ENCODE assay signal across 17 cellular contexts in genomic region chr22:38080468-38080846, GRCh38. TPM values are rescaled to one million over a fixed set of nuclear protein-coding genes. Genes with fewer than 3 reads are reported as not detected.
A peak's percentile ranks its signal among the peaks of the same experiment; 100 is the strongest.
DNase-seq lines count a peak whose midpoint lies in the region; ATAC-seq and TF ChIP-seq lines count a peak whose summit lies in the region.
"Had no signal": no experiment of that assay in that cellular context is flagged by ENCODE, and none has a peak within 500 bp of the region (broad histone marks: within the 10 kb centered on the region; RNA-seq: fewer than 3 reads in every experiment).

No MANE protein-coding gene starts in this region.

- H4K8ac ChIP-seq in mesenchymal stem cell (ENCODE audit: low read length), result no peak overlapping the region

- H3K9ac ChIP-seq in HUES6 (ENCODE audit: low read length) (no peak overlapping the region), mesenchymal stem cell (ENCODE audit: low read length) (no peak overlapping the region)

- H3K23ac ChIP-seq in mesenchymal stem cell (ENCODE audit: low read length in 2 of 2), result no peak overlapping the region

- no peak overlapping the region for H2AK5ac ChIP-seq in mesenchymal stem cell (ENCODE audit: low read length, severe bottlenecking)

- H3K18ac ChIP-seq in mesenchymal stem cell (ENCODE audit: low read depth in 1 of 2, low read length in 2 of 2), result peak overlapping the region in 1 of 2 experiments; percentile 61

- H2BK120ac ChIP-seq in mesenchymal stem cell (ENCODE audit: low read depth, low read length), result no peak overlapping the region

- H3K14ac ChIP-seq in mesenchymal stem cell (ENCODE audit: low read length in 2 of 2), result no peak overlapping the region

- H3K4me2 ChIP-seq in mesenchymal stem cell (ENCODE audit: low read length, poor library complexity, severe bottlenecking), result no peak overlapping the region

- no peak for TF ChIP-seq CTCF in suprapubic skin (IDR thresholded peaks at IDR 0.05)

- TF ChIP-seq EP300 in suprapubic skin (IDR thresholded peaks at IDR 0.05), result no peak

- H3K4ac ChIP-seq in mesenchymal stem cell (ENCODE audit: low read depth in 1 of 2, low read length in 2 of 2), result no peak overlapping the region

- no peak overlapping the region for H2BK5ac ChIP-seq in mesenchymal stem cell (ENCODE audit: low read depth, low read length, poor library complexity, severe bottlenecking)

- peaks cover 35% of the 10 kb centered on the region for H3K4me1 ChIP-seq in HUES6 (ENCODE audit: control insufficient read depth, insufficient read depth, low read length)
- H3K4me1 ChIP-seq in mesenchymal stem cell (ENCODE audit: control insufficient read depth, insufficient read depth, low read depth, low read length), result peaks cover 15% of the 10 kb centered on the region
- H3K4me1 ChIP-seq in suprapubic skin, result peaks cover 28% of the 10 kb centered on the region

- no peak for ATAC-seq in HG02852 (IDR thresholded peaks at IDR 0.05; ENCODE audit: unreplicated experiment)

- H3K9me3 ChIP-seq in HUES6 (ENCODE audit: control insufficient read depth, insufficient read depth, low read depth, low read length) (no peaks in the 10 kb centered on the region), mesenchymal stem cell (ENCODE audit: control insufficient read depth, low read length) (no peaks in the 10 kb centered on the region), suprapubic skin (no peaks in the 10 kb centered on the region)
- H3K9me3 ChIP-seq: body of pancreas had no signal

- no peaks in the 10 kb centered on the region for H3K79me1 ChIP-seq in mesenchymal stem cell (replicated peaks; ENCODE audit: low read length, poor library complexity, severe bottlenecking)

- H3K27ac ChIP-seq in HUES6 (ENCODE audit: low read depth, low read length), result no peak overlapping the region
- H3K27ac ChIP-seq in cingulate gyrus (ENCODE audit: low read depth, low read length), result peak overlapping the region; percentile 47
- no peak overlapping the region for H3K27ac ChIP-seq in mesenchymal stem cell (ENCODE audit: low read length, poor library complexity, severe bottlenecking)
- H3K27ac ChIP-seq in suprapubic skin, result no peak overlapping the region
- H3K27ac ChIP-seq: body of pancreas had no signal

- peak overlapping the region; percentile 60; the same call in 1 of the 2 replicates for H3K4me3 ChIP-seq in HUES6 (ENCODE audit: low read depth, low read length)
- no peak overlapping the region for H3K4me3 ChIP-seq in mesenchymal stem cell (ENCODE audit: insufficient read depth in 1 of 2, low read depth in 1 of 2, low read length in 2 of 2)
- peak overlapping the region; percentile 53 for H3K4me3 ChIP-seq in suprapubic skin
- H3K4me3 ChIP-seq: body of pancreas had no signal

- H2BK12ac ChIP-seq in mesenchymal stem cell (ENCODE audit: low read length in 2 of 2), result no peak overlapping the region

- WGBS in mesenchymal stem cell, result 63% methylated on average over 10 of the region's 11 CpGs
- 58% methylated on average over 7 of the region's 11 CpGs for WGBS in suprapubic skin

- H3K27me3 ChIP-seq in HUES6 (ENCODE audit: control insufficient read depth, insufficient read depth, low read length) (peaks cover 36% of the 10 kb centered on the region), mesenchymal stem cell (ENCODE audit: control insufficient read depth in 1 of 2, insufficient read depth in 1 of 2, low read length in 2 of 2) (peaks cover 23 to 43% of the 10 kb centered on the region in 2 experiments), suprapubic skin (peaks cover 18% of the 10 kb centered on the region)

- no peak for TF ChIP-seq POLR2A in suprapubic skin (IDR thresholded peaks at IDR 0.05)

- H2AFZ ChIP-seq in mesenchymal stem cell (ENCODE audit: low read depth, low read length), result peak overlapping the region; percentile 66

- H3K36me3 ChIP-seq in HUES6 (ENCODE audit: control insufficient read depth, insufficient read depth, low read length) (no peaks in the 10 kb centered on the region), mesenchymal stem cell (ENCODE audit: control insufficient read depth in 1 of 2, insufficient read depth in 2 of 2, low read depth in 1 of 2, low read length in 2 of 2) (peaks cover 4 to 29% of the 10 kb centered on the region in 2 experiments), suprapubic skin (peaks cover 4% of the 10 kb centered on the region)

- DNase-seq in mesenchymal stem cell, result no peak
- peak in 1 of 2 donors; percentile 49 for DNase-seq in suprapubic skin (ENCODE audit: low spot score in 2 of 2)
- DNase-seq in NCI-H128 (lab: John Stamatoyannopoulos, UW; ENCODE audit: unreplicated experiment), result no peak
- no peak for DNase-seq in DMS 273 (lab: John Stamatoyannopoulos, UW; ENCODE audit: unreplicated experiment)
- DNase-seq: activated CD4-positive, alpha-beta T cell treated with anti-CD3 and anti-CD28 coated beads for 1 hour; activated naive CD4-positive, alpha-beta T cell treated with anti-CD3 and anti-CD28 coated beads for 36 hours; body of pancreas; effector memory CD4-positive, alpha-beta T cell; NCI-H146; NCI-H345; SHP77 had no signal

- H4K91ac ChIP-seq in mesenchymal stem cell (ENCODE audit: low read length), result no peak overlapping the region

- H2BK15ac ChIP-seq in mesenchymal stem cell (ENCODE audit: low read depth, poor library complexity, severe bottlenecking), result no peak overlapping the region

RNA-seq across cellular contexts. Expression of gene SLC16A8, which starts 3.5 kb away (rescaled TPM):
- polyA plus RNA-seq in mesenchymal stem cell (2013, experiment 1 of 2), result not detected
- polyA plus RNA-seq in mesenchymal stem cell (2013, experiment 2 of 2), result not detected
- total RNA-seq in suprapubic skin, result not detected
- total RNA-seq: activated naive CD4-positive, alpha-beta T cell treated with anti-CD3 and anti-CD28 coated beads for 36 hours; body of pancreas; fibroblast of villous mesenchyme; mononuclear cell; T-helper 2 cell treated with Interferon-gamma antibody and Interleukin-4, amounts not matched to agents 100 ng/mL and 5 ng/mL, for 36 hours had no signal

RNA-seq across cellular contexts. Expression of gene PICK1, which starts 23.3 kb away (rescaled TPM):
- polyA plus RNA-seq in mesenchymal stem cell (2013, experiment 1 of 2), result 5.7 TPM
- polyA plus RNA-seq in mesenchymal stem cell (2013, experiment 2 of 2), result 5.9 TPM
- total RNA-seq in suprapubic skin, result 10 to 100 TPM; 36.7 to 72.0 (median 61.5) TPM

RNA-seq across cellular contexts. Expression of gene BAIAP2L2, which starts 30.0 kb away (rescaled TPM):
- 0.33 TPM for polyA plus RNA-seq in mesenchymal stem cell (2013, experiment 1 of 2)
- polyA plus RNA-seq in mesenchymal stem cell (2013, experiment 2 of 2), result 0.30 TPM
- total RNA-seq in suprapubic skin, result 1 to 10 TPM in 3 of 4 donors, under 1 TPM in 1; 0.49 to 1.7 (median 1.6) TPM

Comparison
In these comparisons a context has a peak if more than half of its experiments do, and no peak if none do; other contexts are left out.
1. H3K4me3 ChIP-seq: peak in HUES6 (single experiment) and suprapubic skin (single experiment); none in mesenchymal stem cell (0 of 2).